In genomic region chr16:49344401-49344800, GRCh38 we compare ENCODE assay signal across 24 cellular contexts. TPM values are rescaled to one million over a fixed set of nuclear protein-coding genes. Genes with fewer than 3 reads are reported as not detected.
DNase-seq lines count a peak whose midpoint lies in the region; ATAC-seq and TF ChIP-seq lines count a peak whose summit lies in the region.
"Had no signal": no experiment of that assay in that cellular context is flagged by ENCODE, and none has a peak within 500 bp of the region (broad histone marks: within the 10 kb centered on the region; RNA-seq: fewer than 3 reads in every experiment).

No MANE protein-coding gene starts in this region.

- H3K27me3 ChIP-seq in heart right ventricle (peaks cover 0 to 60% (median 42%) of the 10 kb centered on the region in 7 donors), neuronal stem cell (ENCODE audit: control insufficient read depth in 3 of 3, insufficient read depth in 3 of 3, low read depth in 1 of 3, low read length in 3 of 3) (peaks cover 0 to 4% (median 0%) of the 10 kb centered on the region in 3 experiments), left lung (peaks cover 0 to 47% of the 10 kb centered on the region in 2 donors)
- H3K27me3 ChIP-seq: BLaER1 had no signal

- DNase-seq in cardiac septum (ENCODE audit: low spot score) (peak; percentile 39), heart right ventricle (no peak), coronary artery (ENCODE audit: low spot score) (peak; percentile 54), islet precursor cell (peak; percentile 24), neuronal stem cell (ENCODE audit: low spot score) (no peak), DMS153 treated with DMSO at 0.1 percent for 48 hours (lab: John Stamatoyannopoulos, UW; ENCODE audit: unreplicated experiment) (no peak), NCI-H446 treated with DMSO at 0.1 percent for 48 hours (lab: John Stamatoyannopoulos, UW) (no peak), left lung (no peak)
- DNase-seq: 8988T; ACHN; BE2C; C1 segment of cervical spinal cord; CD4-positive, alpha-beta memory T cell; CD4-positive, CD25-positive, alpha-beta regulatory T cell; CD8-positive, alpha-beta memory T cell; COR-L47; DMS 273 treated with DMSO at 0.1 percent for 48 hours; DMS153; DMS79 treated with DMSO at 0.1 percent for 48 hours; GF-D8 had no signal

- H3K4me3 ChIP-seq in heart right ventricle: no peak overlapping the region
- no peak overlapping the region for H3K4me3 ChIP-seq in coronary artery
- H3K4me3 ChIP-seq in neuronal stem cell (ENCODE audit: low read length in 2 of 2): no peak overlapping the region
- H3K4me3 ChIP-seq in left lung: no peak overlapping the region
- H3K4me3 ChIP-seq: BLaER1 had no signal

- no peak overlapping the region for H3K27ac ChIP-seq in heart right ventricle
- no peak overlapping the region for H3K27ac ChIP-seq in coronary artery
- no peak overlapping the region for H3K27ac ChIP-seq in neuronal stem cell (replicated peaks; ENCODE audit: low read length)
- no peak overlapping the region for H3K27ac ChIP-seq in left lung
- H3K27ac ChIP-seq: BLaER1 had no signal

- H3K9me3 ChIP-seq in heart right ventricle (no peaks in the 10 kb centered on the region), neuronal stem cell (replicated peaks in 1 of 2; ENCODE audit: control insufficient read depth in 2 of 2, insufficient read depth in 1 of 2, low read depth in 1 of 2, low read length in 2 of 2) (no peaks in the 10 kb centered on the region), left lung (no peaks in the 10 kb centered on the region)
- H3K9me3 ChIP-seq: BE2C, BLaER1 had no signal

- H3K4me1 ChIP-seq in heart right ventricle: no peaks in the 10 kb centered on the region
- no peaks in the 10 kb centered on the region for H3K4me1 ChIP-seq in neuronal stem cell (ENCODE audit: control insufficient read depth in 2 of 2, insufficient read depth in 1 of 2, low read depth in 1 of 2, low read length in 2 of 2)
- H3K4me1 ChIP-seq in left lung: no peaks in the 10 kb centered on the region
- H3K4me1 ChIP-seq: BE2C had no signal

- ATAC-seq in heart right ventricle (no peak), left lung (no peak)

- H3K18ac ChIP-seq in neuronal stem cell (ENCODE audit: low read length): no peak overlapping the region

- no peak overlapping the region for H3K14ac ChIP-seq in neuronal stem cell (ENCODE audit: low read length)

- TF ChIP-seq CTCF in heart right ventricle (IDR thresholded peaks at IDR 0.05): no peak
- no peak for TF ChIP-seq CTCF in coronary artery (IDR thresholded peaks at IDR 0.05)
- TF ChIP-seq CTCF in left lung (IDR thresholded peaks at IDR 0.05): no peak

- no peaks in the 10 kb centered on the region for H3K79me1 ChIP-seq in neuronal stem cell (ENCODE audit: low read depth, low read length)

- H4K91ac ChIP-seq in neuronal stem cell (ENCODE audit: low read depth, low read length, poor library complexity): no peak overlapping the region

- WGBS in heart right ventricle, 2 donors: 75 to 79% methylated on average over 5 of the region's 5 CpGs
- no CpG with 5 or more reads among the region's 5 CpGs for WGBS in neuronal stem cell (ENCODE audit: extremely low coverage in 2 of 2, insufficient read length in 2 of 2, insufficient replicate concordance in 1 of 2), 2 donors

- H2BK15ac ChIP-seq in neuronal stem cell (ENCODE audit: low read length): no peak overlapping the region

- H2BK120ac ChIP-seq in neuronal stem cell (ENCODE audit: low read depth, low read length): no peak overlapping the region

- no peak overlapping the region for H3K4me2 ChIP-seq in neuronal stem cell (ENCODE audit: insufficient read depth, low read length, poor library complexity, severe bottlenecking)
- H3K4me2 ChIP-seq: BLaER1 had no signal

- no peak overlapping the region for H3K4ac ChIP-seq in neuronal stem cell (ENCODE audit: low read length)

- H3K23ac ChIP-seq in neuronal stem cell (ENCODE audit: low read depth, low read length, poor library complexity): no peak overlapping the region

- H2AK5ac ChIP-seq in neuronal stem cell (ENCODE audit: low read depth, low read length): no peak overlapping the region

- peak overlapping the region; percentile 4 for H2BK5ac ChIP-seq in neuronal stem cell (ENCODE audit: low read length)

- no peak overlapping the region for H3K9ac ChIP-seq in neuronal stem cell (ENCODE audit: low read depth, low read length, poor library complexity)
- H3K9ac ChIP-seq: BLaER1 had no signal

- intact Hi-C loops in cardiac septum (cut with DNase I) (no loop called here), heart right ventricle (cut with DNase I) (loop anchor here in 3 of 10 donors (10.0 kb wide), 4 partner anchors 130 to 450 kb away; no protein-coding TSS in a partner anchor), left lung (cut with DNase I) (no loop called here)

- H4K8ac ChIP-seq in neuronal stem cell (ENCODE audit: low read depth, low read length): no peak overlapping the region

- no peaks in the 10 kb centered on the region for H3K36me3 ChIP-seq in heart right ventricle
- no peaks in the 10 kb centered on the region for H3K36me3 ChIP-seq in neuronal stem cell (replicated peaks in 1 of 2; ENCODE audit: control insufficient read depth in 2 of 2, insufficient read depth in 2 of 2, low read length in 2 of 2)
- H3K36me3 ChIP-seq in left lung: no peaks in the 10 kb centered on the region
- H3K36me3 ChIP-seq: BE2C, BLaER1 had no signal

- H2AFZ ChIP-seq in neuronal stem cell (ENCODE audit: low read length): no peak overlapping the region

- no peak overlapping the region for H2BK12ac ChIP-seq in neuronal stem cell (ENCODE audit: low read length)

RNA-seq across cellular contexts. Expression of gene C16orf78, which starts 29.2 kb away (rescaled TPM):
- total RNA-seq in cardiac septum (not detected), heart right ventricle (not detected), left lung (not detected)
- not detected for polyA plus RNA-seq in heart right ventricle
- not detected for polyA plus RNA-seq in neuronal stem cell (2013, experiment 1 of 2)
- not detected for polyA plus RNA-seq in neuronal stem cell (2013, experiment 2 of 2)
- total RNA-seq: A673; CD4-positive, alpha-beta memory T cell; CD4-positive, CD25-positive, alpha-beta regulatory T cell; CD8-positive, alpha-beta memory T cell had no signal
- polyA plus RNA-seq: AG04450; CD14-positive monocyte; CD4-positive, alpha-beta memory T cell; CD4-positive, CD25-positive, alpha-beta regulatory T cell; CD8-positive, alpha-beta memory T cell had no signal

Comparison
In these comparisons a context has a peak if more than half of its experiments do, and no peak if none do; other contexts are left out.
1. DNase-seq: peak in cardiac septum (single experiment), coronary artery (single experiment) and islet precursor cell (single experiment); none in heart right ventricle (0 of 2), neuronal stem cell (single experiment), DMS153 treated with DMSO at 0.1 percent for 48 hours (single experiment), NCI-H446 treated with DMSO at 0.1 percent for 48 hours (single experiment) and left lung (0 of 2).